8 cellular contexts compared by ENCODE assay signal in the genomic region with DNA sequence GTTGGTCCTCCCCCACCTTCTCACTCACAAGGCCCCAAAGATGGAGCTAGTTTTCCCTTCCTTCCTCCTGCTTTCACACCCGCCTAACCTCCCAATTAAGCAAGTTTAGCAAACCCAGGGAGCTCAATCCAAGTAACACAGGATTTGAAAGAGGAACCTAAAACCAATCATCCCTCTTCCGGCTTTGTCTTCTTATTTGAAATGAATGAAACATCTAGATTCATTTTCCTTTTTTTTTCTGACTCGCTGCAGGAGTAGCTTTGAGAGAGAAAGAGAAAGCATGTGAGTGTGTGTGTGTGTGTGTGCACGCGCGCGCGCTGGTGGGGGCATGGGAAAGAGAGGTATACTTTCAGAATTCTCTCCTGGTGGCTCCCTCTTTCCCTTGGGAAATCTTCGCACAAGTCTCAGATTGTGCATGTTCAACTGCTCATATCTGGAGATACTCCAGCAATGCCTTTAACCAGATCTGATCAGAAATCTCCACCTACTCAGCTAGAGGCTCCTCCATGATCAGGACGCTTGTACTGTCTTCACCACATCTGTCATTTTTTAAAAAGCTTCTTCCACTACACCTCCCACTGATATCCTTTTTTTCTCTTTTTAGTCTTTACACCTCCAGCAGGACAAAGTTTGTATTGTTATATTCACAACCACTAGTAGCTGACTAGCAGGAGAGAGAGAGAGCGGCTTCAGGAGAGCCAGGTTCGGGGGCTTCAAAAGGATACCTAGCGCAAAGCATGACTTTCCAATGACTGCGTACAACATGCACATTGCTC. TPM values are rescaled to one million over a fixed set of nuclear protein-coding genes. Genes with fewer than 3 reads are reported as not detected.
DNase-seq lines count a peak whose midpoint lies in the region; ATAC-seq and TF ChIP-seq lines count a peak whose summit lies in the region.

No MANE protein-coding gene starts in this region.

- peak overlapping the region; percentile 62 for H3K27ac ChIP-seq in RWPE2 (ENCODE audit: poor library complexity, severe bottlenecking)

- no peaks in the 10 kb centered on the region for H3K36me3 ChIP-seq in RWPE2 (ENCODE audit: low read depth)

- peaks cover 16% of the 10 kb centered on the region for H3K4me1 ChIP-seq in RWPE2 (ENCODE audit: insufficient read depth, poor library complexity, severe bottlenecking)

- DNase-seq in A172 (ENCODE audit: low spot score) = peak; percentile 48
- no peak for DNase-seq in GM12865 (ENCODE audit: low read depth)
- DNase-seq in RWPE2 (ENCODE audit: low spot score) = no peak
- peak; percentile 69 for DNase-seq in fibroblast of peridontal ligament (ENCODE audit: extremely low read depth)
- DNase-seq in osteocyte (ENCODE audit: extremely low spot score, unreplicated experiment) = no peak
- DNase-seq in RKO (ENCODE audit: low spot score) = no peak

- ATAC-seq in RWPE2 (ENCODE audit: low read depth) (peak; percentile 21), GM21447 (IDR thresholded peaks at IDR 0.05; ENCODE audit: unreplicated experiment) (no peak), HG03469 (IDR thresholded peaks at IDR 0.05; ENCODE audit: unreplicated experiment) (no peak)

- H3K36me3 Mint-ChIP-seq in osteocyte (ENCODE audit: unreplicated experiment) = no peaks in the 10 kb centered on the region

- H3K27me3 ChIP-seq in RWPE2 (ENCODE audit: insufficient read depth, poor library complexity, severe bottlenecking) = no peaks in the 10 kb centered on the region

- no peaks in the 10 kb centered on the region for H3K27me3 Mint-ChIP-seq in osteocyte (ENCODE audit: unreplicated experiment)

- H3K9me3 Mint-ChIP-seq in osteocyte (ENCODE audit: unreplicated experiment) = no peaks in the 10 kb centered on the region

- H3K4me1 Mint-ChIP-seq in osteocyte (ENCODE audit: unreplicated experiment) = peaks cover 20% of the 10 kb centered on the region

- peak overlapping the region; percentile 90 for H3K4me3 Mint-ChIP-seq in osteocyte (ENCODE audit: unreplicated experiment)

- H3K27ac Mint-ChIP-seq in osteocyte (ENCODE audit: unreplicated experiment) = peak overlapping the region; percentile 76

- TF ChIP-seq CTCF in GM12865 (IDR thresholded peaks at IDR 0.05; ENCODE audit: insufficient read depth, low read depth, low read length, missing control alignments) (no peak), RWPE2 (IDR thresholded peaks at IDR 0.05; ENCODE audit: poor library complexity, severe bottlenecking) (peak; percentile 37), osteocyte (IDR thresholded peaks at IDR 0.05) (no peak)

- no peaks in the 10 kb centered on the region for H3K9me3 ChIP-seq in RWPE2 (ENCODE audit: severe bottlenecking)

- peak overlapping the region; percentile 13 for H3K4me3 ChIP-seq in GM12865 (ENCODE audit: low read depth, low read length)
- peak overlapping the region; percentile 44 for H3K4me3 ChIP-seq in RWPE2 (ENCODE audit: severe bottlenecking)

RNA-seq across cellular contexts. Expression of a gene that starts 1.6 kb away (rescaled TPM):
- total RNA-seq in A172 (2014; rRNA removed; shearing (Covaris generic)) = 34.5 and 37.6 TPM in 2 replicates
- 17.3 and 18.0 TPM in 2 replicates for total RNA-seq in osteocyte

Comparison
In these comparisons a context has a peak if more than half of its experiments do, and no peak if none do; other contexts are left out.
1. DNase-seq: peak in A172 (single experiment) and fibroblast of peridontal ligament (single experiment); none in GM12865 (single experiment), RWPE2 (single experiment), osteocyte (single experiment) and RKO (single experiment).